Comparison of ENCODE assay signal across 8 cellular contexts in genomic region chr9:34328500-34328982, GRCh38. TPM values are rescaled to one million over a fixed set of nuclear protein-coding genes. Genes with fewer than 3 reads are reported as not detected.
A peak's percentile ranks its signal among the peaks of the same experiment; 100 is the strongest.
DNase-seq lines count a peak whose midpoint lies in the region; ATAC-seq, FAIRE-seq and TF ChIP-seq lines count a peak whose summit lies in the region.

No MANE protein-coding gene starts in this region.

- peak overlapping the region; percentile 95 for H3K4me3 ChIP-seq in MM.1S (ENCODE audit: low read length)
- H3K4me3 ChIP-seq in keratinocyte (ENCODE audit: control insufficient read depth in 2 of 3, extremely low read depth in 1 of 3, insufficient read depth in 2 of 3, low read depth in 1 of 3, low read length in 3 of 3): peak overlapping the region; percentile 65 to 80 (median 68)
- H3K4me3 ChIP-seq in thoracic aorta: peak overlapping the region; percentile 96

- no peaks in the 10 kb centered on the region for H3K9me2 ChIP-seq in MM.1S (replicated peaks; ENCODE audit: insufficient read depth, low read length)

- H3K4me1 ChIP-seq in MM.1S (ENCODE audit: low read length) (peaks cover 6% of the 10 kb centered on the region; the same call in 1 of the 2 replicates), keratinocyte (ENCODE audit: control insufficient read depth, extremely low read depth, insufficient read depth, low read length) (peaks cover 28% of the 10 kb centered on the region), thoracic aorta (ENCODE audit: control insufficient read depth in 1 of 2, low read depth in 2 of 2) (peaks cover 7 to 20% of the 10 kb centered on the region in 2 donors)

- DNase-seq in activated T-cell treated with anti-CD3 and anti-CD28 coated beads, Interleukin-2, amount 50 U/mL, for 24 hours: no peak
- DNase-seq in activated T-cell treated with anti-CD3 and anti-CD28 coated beads for 4 hours (no peak), MM.1S (no peak), keratinocyte (ENCODE audit: low read depth, low spot score) (no peak), thoracic aorta (ENCODE audit: low spot score) (no peak), GM13976 (ENCODE audit: low spot score) (no peak)

- no peaks in the 10 kb centered on the region for H3K27me3 Mint-ChIP-seq in activated T-cell treated with anti-CD3 and anti-CD28 coated beads, Interleukin-2, amount 50 U/mL, for 24 hours
- no peaks in the 10 kb centered on the region for H3K27me3 Mint-ChIP-seq in activated naive CD8-positive, alpha-beta T cell

- dilution Hi-C loops in keratinocyte (cut with MboI; ENCODE audit: extremely low pct_ligation_motif_present, low sequenced_read_pairs): no loop called here

- H4K20me1 ChIP-seq in MM.1S (ENCODE audit: insufficient read depth, low read length) (no peaks in the 10 kb centered on the region), keratinocyte (ENCODE audit: control insufficient read depth, extremely low read depth, insufficient read depth, low read length) (no peaks in the 10 kb centered on the region)

- peak overlapping the region; percentile 99 for H3K27ac Mint-ChIP-seq in activated T-cell treated with anti-CD3 and anti-CD28 coated beads, Interleukin-2, amount 50 U/mL, for 24 hours
- peak overlapping the region; percentile 88 for H3K27ac Mint-ChIP-seq in activated naive CD8-positive, alpha-beta T cell

- H3K4me2 ChIP-seq in MM.1S (ENCODE audit: low read depth, low read length): peak overlapping the region; percentile 97
- H3K4me2 ChIP-seq in keratinocyte (ENCODE audit: control insufficient read depth, extremely low read depth, insufficient read depth, low read depth, low read length): peak overlapping the region; percentile 76

- H3K27me3 ChIP-seq in MM.1S (replicated peaks; ENCODE audit: insufficient read depth, low read length) (no peaks in the 10 kb centered on the region), keratinocyte (ENCODE audit: control insufficient read depth, extremely low read depth, insufficient read depth, low read length) (no peaks in the 10 kb centered on the region), thoracic aorta (replicated peaks; ENCODE audit: insufficient read depth) (no peaks in the 10 kb centered on the region)

- TF ChIP-seq CTCF in MM.1S (IDR thresholded peaks at IDR 0.05; ENCODE audit: low read length) (no peak), keratinocyte (optimal IDR thresholded peaks at IDR 0.05 in 1 of 3, IDR thresholded peaks at IDR 0.05 in 1 of 3, conservative IDR thresholded peaks at IDR 0.05 in 1 of 3; ENCODE audit: extremely low read depth in 1 of 3, insufficient read depth in 2 of 3, low read length in 3 of 3) (no peak), thoracic aorta (IDR thresholded peaks at IDR 0.05) (no peak), GM13976 (IDR thresholded peaks at IDR 0.05; ENCODE audit: borderline replicate concordance, control extremely low read depth, extremely low read depth, insufficient read depth, missing control alignments) (no peak)

- H3K9me1 ChIP-seq in keratinocyte (ENCODE audit: control insufficient read depth, extremely low read depth, insufficient read depth, low read length): no peaks in the 10 kb centered on the region

- H3F3A ChIP-seq in MM.1S (ENCODE audit: insufficient read depth, low read length): peaks cover 12% of the 10 kb centered on the region

- H3K36me3 Mint-ChIP-seq in activated T-cell treated with anti-CD3 and anti-CD28 coated beads, Interleukin-2, amount 50 U/mL, for 24 hours (ENCODE audit: low read depth): peaks cover 20% of the 10 kb centered on the region
- no peaks in the 10 kb centered on the region for H3K36me3 Mint-ChIP-seq in activated naive CD8-positive, alpha-beta T cell

- no peaks in the 10 kb centered on the region for H3K9me3 ChIP-seq in MM.1S (replicated peaks; ENCODE audit: insufficient read depth, low read length)
- no peaks in the 10 kb centered on the region for H3K9me3 ChIP-seq in keratinocyte (ENCODE audit: control insufficient read depth, low read depth, low read length)
- no peaks in the 10 kb centered on the region for H3K9me3 ChIP-seq in thoracic aorta

- H3K4me1 Mint-ChIP-seq in activated T-cell treated with anti-CD3 and anti-CD28 coated beads, Interleukin-2, amount 50 U/mL, for 24 hours (ENCODE audit: low read depth): peaks cover 38% of the 10 kb centered on the region
- H3K4me1 Mint-ChIP-seq in activated naive CD8-positive, alpha-beta T cell (ENCODE audit: low read depth): peaks cover 29% of the 10 kb centered on the region

- FAIRE-seq in keratinocyte (lab: Jason Lieb, UNC): no peak

- H3K79me2 ChIP-seq in MM.1S (ENCODE audit: low read length) (peaks cover 82% of the 10 kb centered on the region), keratinocyte (ENCODE audit: control insufficient read depth, insufficient read depth, low read length) (peaks cover 19% of the 10 kb centered on the region)

- no peak for ATAC-seq in thoracic aorta (ENCODE audit: insufficient number of reproducible peaks, low FRiP score, low read depth)
- ATAC-seq in HG03045 (IDR thresholded peaks at IDR 0.05; ENCODE audit: unreplicated experiment): no peak

- no peaks in the 10 kb centered on the region for H3K36me3 ChIP-seq in MM.1S (replicated peaks; ENCODE audit: insufficient read depth, low read length)
- H3K36me3 ChIP-seq in keratinocyte (ENCODE audit: control insufficient read depth in 2 of 2, extremely low read depth in 1 of 2, insufficient read depth in 2 of 2, low read length in 2 of 2): no peaks in the 10 kb centered on the region
- no peaks in the 10 kb centered on the region for H3K36me3 ChIP-seq in thoracic aorta

- peak overlapping the region; percentile 89 for H3K9ac ChIP-seq in MM.1S (ENCODE audit: low read length)
- peak overlapping the region; percentile 87 for H3K9ac ChIP-seq in keratinocyte (ENCODE audit: control insufficient read depth, extremely low read depth, insufficient read depth, low read length)

- peak overlapping the region; percentile 95 for H3K4me3 Mint-ChIP-seq in activated T-cell treated with anti-CD3 and anti-CD28 coated beads, Interleukin-2, amount 50 U/mL, for 24 hours
- H3K4me3 Mint-ChIP-seq in activated naive CD8-positive, alpha-beta T cell: peak overlapping the region; percentile 97

- H3K9me3 Mint-ChIP-seq in activated T-cell treated with anti-CD3 and anti-CD28 coated beads, Interleukin-2, amount 50 U/mL, for 24 hours: no peaks in the 10 kb centered on the region
- H3K9me3 Mint-ChIP-seq in activated naive CD8-positive, alpha-beta T cell (ENCODE audit: low read depth): no peaks in the 10 kb centered on the region

- H2AFZ ChIP-seq in MM.1S (ENCODE audit: low read length): peak overlapping the region; percentile 95
- peak overlapping the region; percentile 60 for H2AFZ ChIP-seq in keratinocyte (ENCODE audit: control insufficient read depth, low read length)

- H3K27ac ChIP-seq in MM.1S (ENCODE audit: low read length) (peak overlapping the region; percentile 76), keratinocyte (ENCODE audit: control insufficient read depth, insufficient read depth, low read length) (peak overlapping the region; percentile 73), thoracic aorta (peak overlapping the region; percentile 2 to 25)

- in situ Hi-C loops in GM13976 (cut with MboI; ENCODE audit: low sequenced_read_pairs, unreplicated experiment): no loop called here

RNA-seq across cellular contexts. Expression of gene KIF24, which starts 0.5 kb away (rescaled TPM):
- 1.1 to 1.8 TPM (median 1.5 TPM) in 3 replicates for polyA plus RNA-seq in keratinocyte
- polyA plus RNA-seq in keratinocyte (2011; ENCODE audit: low read depth): 0.06 TPM
- 0.64 and 0.72 TPM in 2 replicates for polyA plus RNA-seq in keratinocyte (2011; cell fraction: cytosol; rRNA removed)
- 1.6 and 1.7 TPM in 2 replicates for polyA plus RNA-seq in keratinocyte (2011; cell fraction: nucleus; rRNA removed)
- polyA plus RNA-seq in keratinocyte (2012; ENCODE audit: low replicate concordance): 0.31 and 1.2 TPM in 2 replicates
- 2.3 to 5.1 TPM (median 3.4 TPM) in 3 replicates for polyA minus RNA-seq in keratinocyte
- 1.7 TPM for polyA minus RNA-seq in keratinocyte (2011; cell fraction: cytosol; rRNA and poly(A)+ RNA removed)
- 1.7 and 3.0 TPM in 2 replicates for polyA minus RNA-seq in keratinocyte (2011; cell fraction: nucleus; rRNA and poly(A)+ RNA removed)
- 1 to 10 TPM in 1 of 2 donors, under 1 TPM in 1; 0.56 to 1.1 TPM for total RNA-seq in thoracic aorta

RNA-seq across cellular contexts. Expression of gene NUDT2, which starts 0.8 kb away (rescaled TPM):
- polyA plus RNA-seq in keratinocyte: 33.4 to 35.3 TPM (median 33.6 TPM) in 3 replicates
- polyA plus RNA-seq in keratinocyte (2011; ENCODE audit: low read depth): 11.3 TPM
- polyA plus RNA-seq in keratinocyte (2011; cell fraction: cytosol; rRNA removed): 29.9 and 30.4 TPM in 2 replicates
- 18.6 and 19.8 TPM in 2 replicates for polyA plus RNA-seq in keratinocyte (2011; cell fraction: nucleus; rRNA removed)
- 24.9 and 27.4 TPM in 2 replicates for polyA plus RNA-seq in keratinocyte (2012; ENCODE audit: low replicate concordance)
- 4.9 to 19.1 TPM (median 8.4 TPM) in 3 replicates for polyA minus RNA-seq in keratinocyte
- 10.2 TPM for polyA minus RNA-seq in keratinocyte (2011; cell fraction: cytosol; rRNA and poly(A)+ RNA removed)
- 3.6 and 6.1 TPM in 2 replicates for polyA minus RNA-seq in keratinocyte (2011; cell fraction: nucleus; rRNA and poly(A)+ RNA removed)
- 10 to 100 TPM in 1 of 2 donors, 1 to 10 TPM in 1; 3.4 to 20.8 TPM for total RNA-seq in thoracic aorta

RNA-seq across cellular contexts. Expression of gene MYORG, which starts 48.2 kb away (rescaled TPM):
- 3.1 to 4.6 TPM (median 3.7 TPM) in 3 replicates for polyA plus RNA-seq in keratinocyte
- 1.3 TPM for polyA plus RNA-seq in keratinocyte (2011; ENCODE audit: low read depth)
- polyA plus RNA-seq in keratinocyte (2011; cell fraction: cytosol; rRNA removed): 2.7 and 3.1 TPM in 2 replicates
- 15.8 and 16.1 TPM in 2 replicates for polyA plus RNA-seq in keratinocyte (2011; cell fraction: nucleus; rRNA removed)
- polyA plus RNA-seq in keratinocyte (2012; ENCODE audit: low replicate concordance): 2.7 and 10.1 TPM in 2 replicates
- polyA minus RNA-seq in keratinocyte: 5.4 to 10.7 TPM (median 5.5 TPM) in 3 replicates
- polyA minus RNA-seq in keratinocyte (2011; cell fraction: cytosol; rRNA and poly(A)+ RNA removed): 6.9 TPM
- 19.2 and 26.1 TPM in 2 replicates for polyA minus RNA-seq in keratinocyte (2011; cell fraction: nucleus; rRNA and poly(A)+ RNA removed)
- 10 to 100 TPM in 1 of 2 donors, 1 to 10 TPM in 1; 7.4 to 12.1 TPM for total RNA-seq in thoracic aorta

Comparison
In these comparisons a context has a peak if more than half of its experiments do, and no peak if none do; other contexts are left out.
1. H3K27ac ChIP-seq: peak in every context shown above with its lines; median percentile 76 in MM.1S; 73 in keratinocyte; 14 in thoracic aorta.